In the genomic region with DNA sequence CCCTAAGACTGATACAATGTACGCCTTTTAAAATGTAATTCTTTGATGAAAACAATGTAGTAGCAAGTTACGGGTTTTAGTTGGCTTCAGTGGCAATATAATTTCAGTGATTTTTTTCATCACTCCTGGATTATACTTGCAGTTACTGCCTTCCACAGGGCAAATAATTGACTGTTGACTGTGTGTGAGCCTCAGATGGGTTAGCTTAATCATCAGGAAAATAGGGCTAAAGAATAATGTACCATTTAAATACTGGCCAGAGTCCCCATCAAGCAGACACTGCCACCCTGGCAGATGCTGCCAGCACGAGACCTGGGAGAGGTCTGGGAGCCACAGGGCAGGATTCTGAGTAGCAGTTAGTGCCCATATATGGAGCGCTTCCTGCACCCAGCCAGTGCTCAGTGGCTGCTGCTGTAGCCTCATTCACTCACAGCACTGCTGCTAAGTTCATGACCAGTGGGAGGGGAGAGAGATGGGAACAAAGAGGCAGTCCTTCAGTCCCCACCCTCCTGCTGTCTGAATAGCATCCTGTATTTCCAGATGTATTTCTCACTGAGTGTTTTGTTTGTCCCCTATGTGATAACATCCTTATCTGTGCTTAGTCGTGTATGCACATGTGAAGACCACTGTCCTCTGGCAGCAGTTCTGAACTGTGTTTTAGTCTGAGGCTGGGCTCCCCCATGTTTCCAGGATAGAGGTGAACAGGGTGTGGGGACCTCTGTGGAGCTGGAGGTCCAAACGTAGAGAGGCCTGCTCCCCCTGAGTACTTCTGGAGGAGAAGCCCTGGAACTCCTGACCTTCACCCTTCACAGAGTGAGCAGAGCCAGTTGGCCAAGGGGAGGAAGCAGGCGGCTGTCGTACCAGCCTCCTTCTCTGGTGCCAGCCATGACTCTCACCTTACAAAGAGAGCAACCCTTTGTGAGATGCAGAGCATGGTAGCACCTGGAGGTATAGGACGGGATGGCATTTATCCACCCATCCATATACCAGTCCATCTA, we compare ENCODE assay signal across 8 cellular contexts.
DNase-seq lines count a peak whose midpoint lies in the region; ATAC-seq, FAIRE-seq and TF ChIP-seq lines count a peak whose summit lies in the region.

No MANE protein-coding gene starts in this region.

- CTCF ChIA-PET in activated CD8-positive, alpha-beta memory T cell treated with anti-CD3 and anti-CD28 coated beads, Interleukin-2, amount 10 ng/mL, durations not matched to agents 7 days and 5 days (lab: Charles Lee) = interaction anchor here (1.1 to 4.6 kb wide), 2 partner anchors 17 to 205 kb away, joined by 3 to 40 read pairs; no protein-coding TSS in a partner anchor

- H3K27ac ChIP-seq in small intestine (ENCODE audit: low read depth in 1 of 2, low read length in 1 of 2) = no peak overlapping the region

- FAIRE-seq in small intestine (lab: Jason Lieb, UNC) = no peak

- 79 to 82% (median 80%) methylated on average over 9 of the region's 9 CpGs for WGBS in small intestine, 3 donors

- H3K4me3 ChIP-seq in epithelial cell of esophagus (ENCODE audit: low read length) = no peak overlapping the region
- H3K4me3 ChIP-seq in small intestine (ENCODE audit: low read depth in 1 of 2, low read length in 2 of 2) = no peak overlapping the region

- no peaks in the 10 kb centered on the region for H3K36me3 ChIP-seq in small intestine (ENCODE audit: control insufficient read depth in 2 of 2, insufficient read depth in 2 of 2, low read length in 2 of 2)

- H3K9me3 Mint-ChIP-seq in activated CD8-positive, alpha-beta memory T cell treated with anti-CD3 and anti-CD28 coated beads, Interleukin-2, amount 10 ng/mL, durations not matched to agents 7 days and 5 days (ENCODE audit: low read depth) = peaks cover 2% of the 10 kb centered on the region

- ATAC-seq in activated CD8-positive, alpha-beta memory T cell treated with anti-CD3 and anti-CD28 coated beads, Interleukin-2, amount 10 ng/mL, durations not matched to agents 7 days and 5 days = peak; percentile 58
- ATAC-seq in SK-N-SH treated with all-trans-retinoic acid at 6 μM for 48 hours (peak; percentile 97), HG03432 (IDR thresholded peaks at IDR 0.05; ENCODE audit: unreplicated experiment) (no peak), GM19328 (IDR thresholded peaks at IDR 0.05; ENCODE audit: unreplicated experiment) (no peak)

- H3K27me3 ChIP-seq in small intestine (ENCODE audit: control insufficient read depth in 2 of 2, insufficient read depth in 2 of 2, low read length in 2 of 2) = no peaks in the 10 kb centered on the region

- peaks cover 44% of the 10 kb centered on the region for H3K4me1 Mint-ChIP-seq in activated CD8-positive, alpha-beta memory T cell treated with anti-CD3 and anti-CD28 coated beads, Interleukin-2, amount 10 ng/mL, durations not matched to agents 7 days and 5 days

- no peaks in the 10 kb centered on the region for H3K4me1 ChIP-seq in small intestine (ENCODE audit: control insufficient read depth in 2 of 2, insufficient read depth in 1 of 2, low read depth in 1 of 2, low read length in 1 of 2)

- H3K36me3 Mint-ChIP-seq in activated CD8-positive, alpha-beta memory T cell treated with anti-CD3 and anti-CD28 coated beads, Interleukin-2, amount 10 ng/mL, durations not matched to agents 7 days and 5 days = peaks cover 10% of the 10 kb centered on the region

- no peaks in the 10 kb centered on the region for H3K9me3 ChIP-seq in small intestine (ENCODE audit: control insufficient read depth, low read depth)

- peak overlapping the region; percentile 24 for H3K4me3 Mint-ChIP-seq in activated CD8-positive, alpha-beta memory T cell treated with anti-CD3 and anti-CD28 coated beads, Interleukin-2, amount 10 ng/mL, durations not matched to agents 7 days and 5 days

- TF ChIP-seq CTCF in epithelial cell of esophagus (IDR thresholded peaks at IDR 0.05; ENCODE audit: insufficient read depth, low read depth, low read length, missing control alignments) = no peak

- peak overlapping the region; percentile 45 for H3K27ac Mint-ChIP-seq in activated CD8-positive, alpha-beta memory T cell treated with anti-CD3 and anti-CD28 coated beads, Interleukin-2, amount 10 ng/mL, durations not matched to agents 7 days and 5 days

- peak; percentile 62 for DNase-seq in activated CD8-positive, alpha-beta memory T cell treated with anti-CD3 and anti-CD28 coated beads, Interleukin-2, amount 10 ng/mL, durations not matched to agents 7 days and 5 days
- DNase-seq in activated CD8-positive, alpha-beta memory T cell treated with anti-CD3 and anti-CD28 coated beads, Interleukin-2, amount 50 U/mL, for 4 hours = no peak
- DNase-seq in epithelial cell of esophagus (ENCODE audit: low read depth) (peak; percentile 43), small intestine (peak; percentile 32), nucleus accumbens (lab: John Stamatoyannopoulos, UW) (no peak)

- no peaks in the 10 kb centered on the region for H3K27me3 Mint-ChIP-seq in activated CD8-positive, alpha-beta memory T cell treated with anti-CD3 and anti-CD28 coated beads, Interleukin-2, amount 10 ng/mL, durations not matched to agents 7 days and 5 days

TF ChIP-seq in SK-N-SH treated with all-trans-retinoic acid at 6 μM for 48 hours, 23 proteins besides CTCF, POLR2A, EP300 and RAD21:
- TF ChIP-seq BACH2 (CRISPR knock-in tag; IDR thresholded peaks at IDR 0.05; ENCODE audit: borderline replicate concordance) = 0 out of 2 replicates have a peak, but pooled peaks have one; percentile 63
- TF ChIP-seq, protein P1, sequence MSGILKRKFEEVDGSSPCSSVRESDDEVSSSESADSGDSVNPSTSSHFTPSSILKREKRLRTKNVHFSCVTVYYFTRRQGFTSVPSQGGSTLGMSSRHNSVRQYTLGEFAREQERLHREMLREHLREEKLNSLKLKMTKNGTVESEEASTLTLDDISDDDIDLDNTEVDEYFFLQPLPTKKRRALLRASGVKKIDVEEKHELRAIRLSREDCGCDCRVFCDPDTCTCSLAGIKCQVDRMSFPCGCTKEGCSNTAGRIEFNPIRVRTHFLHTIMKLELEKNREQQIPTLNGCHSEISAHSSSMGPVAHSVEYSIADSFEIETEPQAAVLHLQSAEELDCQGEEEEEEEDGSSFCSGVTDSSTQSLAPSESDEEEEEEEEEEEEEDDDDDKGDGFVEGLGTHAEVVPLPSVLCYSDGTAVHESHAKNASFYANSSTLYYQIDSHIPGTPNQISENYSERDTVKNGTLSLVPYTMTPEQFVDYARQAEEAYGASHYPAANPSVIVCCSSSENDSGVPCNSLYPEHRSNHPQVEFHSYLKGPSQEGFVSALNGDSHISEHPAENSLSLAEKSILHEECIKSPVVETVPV (CRISPR knock-in tag; IDR thresholded peaks at IDR 0.05) = no peak
- no peak for TF ChIP-seq ZNF8 (CRISPR knock-in tag; IDR thresholded peaks at IDR 0.05)
- TF ChIP-seq, protein P2, sequence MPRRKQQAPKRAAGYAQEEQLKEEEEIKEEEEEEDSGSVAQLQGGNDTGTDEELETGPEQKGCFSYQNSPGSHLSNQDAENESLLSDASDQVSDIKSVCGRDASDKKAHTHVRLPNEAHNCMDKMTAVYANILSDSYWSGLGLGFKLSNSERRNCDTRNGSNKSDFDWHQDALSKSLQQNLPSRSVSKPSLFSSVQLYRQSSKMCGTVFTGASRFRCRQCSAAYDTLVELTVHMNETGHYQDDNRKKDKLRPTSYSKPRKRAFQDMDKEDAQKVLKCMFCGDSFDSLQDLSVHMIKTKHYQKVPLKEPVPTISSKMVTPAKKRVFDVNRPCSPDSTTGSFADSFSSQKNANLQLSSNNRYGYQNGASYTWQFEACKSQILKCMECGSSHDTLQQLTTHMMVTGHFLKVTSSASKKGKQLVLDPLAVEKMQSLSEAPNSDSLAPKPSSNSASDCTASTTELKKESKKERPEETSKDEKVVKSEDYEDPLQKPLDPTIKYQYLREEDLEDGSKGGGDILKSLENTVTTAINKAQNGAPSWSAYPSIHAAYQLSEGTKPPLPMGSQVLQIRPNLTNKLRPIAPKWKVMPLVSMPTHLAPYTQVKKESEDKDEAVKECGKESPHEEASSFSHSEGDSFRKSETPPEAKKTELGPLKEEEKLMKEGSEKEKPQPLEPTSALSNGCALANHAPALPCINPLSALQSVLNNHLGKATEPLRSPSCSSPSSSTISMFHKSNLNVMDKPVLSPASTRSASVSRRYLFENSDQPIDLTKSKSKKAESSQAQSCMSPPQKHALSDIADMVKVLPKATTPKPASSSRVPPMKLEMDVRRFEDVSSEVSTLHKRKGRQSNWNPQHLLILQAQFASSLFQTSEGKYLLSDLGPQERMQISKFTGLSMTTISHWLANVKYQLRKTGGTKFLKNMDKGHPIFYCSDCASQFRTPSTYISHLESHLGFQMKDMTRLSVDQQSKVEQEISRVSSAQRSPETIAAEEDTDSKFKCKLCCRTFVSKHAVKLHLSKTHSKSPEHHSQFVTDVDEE (CRISPR knock-in tag; IDR thresholded peaks at IDR 0.05) = peak; percentile 90
- TF ChIP-seq GLIS3 (CRISPR knock-in tag; IDR thresholded peaks at IDR 0.05) = peak; percentile 24; the same call in 1 of the 2 replicates
- TF ChIP-seq SNAI2 (CRISPR knock-in tag; IDR thresholded peaks at IDR 0.05) = no peak
- peak; percentile 66; the same call in 1 of the 2 replicates for TF ChIP-seq TCF4 (CRISPR knock-in tag; IDR thresholded peaks at IDR 0.05; ENCODE audit: borderline replicate concordance)

Comparison
In these comparisons a context has a peak if more than half of its experiments do, and no peak if none do; other contexts are left out.
1. DNase-seq: peak in activated CD8-positive, alpha-beta memory T cell treated with anti-CD3 and anti-CD28 coated beads, Interleukin-2, amount 10 ng/mL, durations not matched to agents 7 days and 5 days (single experiment), epithelial cell of esophagus (single experiment) and small intestine (single experiment); none in activated CD8-positive, alpha-beta memory T cell treated with anti-CD3 and anti-CD28 coated beads, Interleukin-2, amount 50 U/mL, for 4 hours (single experiment) and nucleus accumbens (0 of 56).
2. ATAC-seq: peak in activated CD8-positive, alpha-beta memory T cell treated with anti-CD3 and anti-CD28 coated beads, Interleukin-2, amount 10 ng/mL, durations not matched to agents 7 days and 5 days (single experiment) and SK-N-SH treated with all-trans-retinoic acid at 6 μM for 48 hours (single experiment); none in HG03432 (single experiment) and GM19328 (single experiment).